1 cellular context compared by ENCODE assay signal in genomic region chr1:221718391-221719277, GRCh38.
TF ChIP-seq lines count a peak whose summit lies in the region.

No MANE protein-coding gene starts in this region.

TF ChIP-seq in HepG2, 621 proteins besides CTCF, POLR2A, EP300 and RAD21 (continued from another document and continues in another):
- TF ChIP-seq DMTF1 (CRISPR knock-in tag; IDR thresholded peaks at IDR 0.05) (no peak), CAMTA2 (CRISPR knock-in tag; IDR thresholded peaks at IDR 0.05; ENCODE audit: borderline replicate concordance) (no peak), TFDP1 (CRISPR knock-in tag; IDR thresholded peaks at IDR 0.05; ENCODE audit: borderline replicate concordance) (no peak), ZNF275 (CRISPR knock-in tag; IDR thresholded peaks at IDR 0.05; ENCODE audit: borderline replicate concordance) (no peak), ZFP36 (IDR thresholded peaks at IDR 0.05; ENCODE audit: borderline replicate concordance, low read depth, low read length, partially characterized antibody) (no peak), HOXA3 (CRISPR knock-in tag; IDR thresholded peaks at IDR 0.05) (no peak), ATF7 (IDR thresholded peaks at IDR 0.05) (no peak), ATF7 (CRISPR knock-in tag; IDR thresholded peaks at IDR 0.05) (no peak), SAP130 (CRISPR knock-in tag; IDR thresholded peaks at IDR 0.05; ENCODE audit: low read depth) (peak; percentile 63), POGK (CRISPR knock-in tag; conservative IDR thresholded peaks at IDR 0.05) (no peak), ZNF691 (CRISPR knock-in tag; IDR thresholded peaks at IDR 0.05; ENCODE audit: borderline replicate concordance, low read depth) (no peak), RFX1 (IDR thresholded peaks at IDR 0.05) (no peak), ZNF530 (CRISPR knock-in tag; IDR thresholded peaks at IDR 0.05; ENCODE audit: low read depth) (no peak), GABPA (IDR thresholded peaks at IDR 0.05; ENCODE audit: low read depth, low read length) (no peak), GABPA (CRISPR knock-in tag; IDR thresholded peaks at IDR 0.05; ENCODE audit: low read depth) (0 out of 2 replicates have a peak, but pooled peaks have one; percentile 32), TEAD2 (CRISPR knock-in tag; IDR thresholded peaks at IDR 0.05) (no peak), TP53 (CRISPR knock-in tag; conservative IDR thresholded peaks at IDR 0.05) (no peak), ZSCAN31 (CRISPR knock-in tag; IDR thresholded peaks at IDR 0.05; ENCODE audit: low read depth) (no peak), THAP9 (CRISPR knock-in tag; IDR thresholded peaks at IDR 0.05; ENCODE audit: borderline replicate concordance) (no peak), KLF9 (CRISPR knock-in tag; IDR thresholded peaks at IDR 0.05; ENCODE audit: low read depth) (no peak), HNRNPK (IDR thresholded peaks at IDR 0.05; ENCODE audit: low read depth, low read length, poor library complexity, severe bottlenecking) (no peak), ZBTB42 (CRISPR knock-in tag; IDR thresholded peaks at IDR 0.05) (no peak), ZNF788 (CRISPR knock-in tag; IDR thresholded peaks at IDR 0.05; ENCODE audit: borderline replicate concordance) (no peak), PREB (CRISPR knock-in tag; IDR thresholded peaks at IDR 0.05) (no peak), LBX2 (CRISPR knock-in tag; IDR thresholded peaks at IDR 0.05; ENCODE audit: borderline replicate concordance) (no peak), MBNL3 (CRISPR knock-in tag; conservative IDR thresholded peaks at IDR 0.05) (no peak), KLF13 (CRISPR knock-in tag; IDR thresholded peaks at IDR 0.05) (no peak), BORCS8-MEF2B (CRISPR knock-in tag; IDR thresholded peaks at IDR 0.05) (no peak), ZMAT5 (CRISPR knock-in tag; IDR thresholded peaks at IDR 0.05; ENCODE audit: borderline replicate concordance, low read depth) (no peak), ZNF136 (CRISPR knock-in tag; IDR thresholded peaks at IDR 0.05; ENCODE audit: low read depth) (no peak), ZNF780A (CRISPR knock-in tag; IDR thresholded peaks at IDR 0.05) (no peak), HOXA9 (CRISPR knock-in tag; IDR thresholded peaks at IDR 0.05; ENCODE audit: borderline replicate concordance) (no peak), MED8 (CRISPR knock-in tag; IDR thresholded peaks at IDR 0.05; ENCODE audit: insufficient replicate concordance) (no peak), ATRX (CRISPR knock-in tag; IDR thresholded peaks at IDR 0.05; ENCODE audit: borderline replicate concordance) (no peak), LCORL (IDR thresholded peaks at IDR 0.05) (0 out of 2 replicates have a peak, but pooled peaks have one; percentile 16), LCORL (CRISPR knock-in tag; IDR thresholded peaks at IDR 0.05) (peak; percentile 71; the same call in 1 of the 2 replicates), FLYWCH1 (CRISPR knock-in tag; IDR thresholded peaks at IDR 0.05) (no peak), ZNF574 (CRISPR knock-in tag; IDR thresholded peaks at IDR 0.05) (no peak), KLF16 (CRISPR knock-in tag; IDR thresholded peaks at IDR 0.05) (peak in 1 of 2 experiments; percentile 67; a peak in 1 of 4 replicates), SRSF9 (IDR thresholded peaks at IDR 0.05; ENCODE audit: borderline replicate concordance, insufficient read depth, low read depth, low read length, poor library complexity, severe bottlenecking) (no peak), RBM39 (IDR thresholded peaks at IDR 0.05; ENCODE audit: low read depth, low read length, poor library complexity, severe bottlenecking) (no peak), GLI4 (CRISPR knock-in tag; IDR thresholded peaks at IDR 0.05; ENCODE audit: borderline replicate concordance) (0 out of 2 replicates have a peak, but pooled peaks have one; percentile 30), ISL2 (CRISPR knock-in tag; IDR thresholded peaks at IDR 0.05) (peak; percentile 87), MATR3 (CRISPR knock-in tag; IDR thresholded peaks at IDR 0.05) (no peak), DNMT3B (CRISPR knock-in tag; conservative IDR thresholded peaks at IDR 0.05) (0 out of 2 replicates have a peak, but pooled peaks have one; percentile 40), FOXA3 (CRISPR knock-in tag; IDR thresholded peaks at IDR 0.05) (peak; percentile 89), ZNF543 (CRISPR knock-in tag; IDR thresholded peaks at IDR 0.05) (no peak), KLF15 (CRISPR knock-in tag; IDR thresholded peaks at IDR 0.05; ENCODE audit: borderline replicate concordance) (no peak), ZNF614 (CRISPR knock-in tag; IDR thresholded peaks at IDR 0.05; ENCODE audit: borderline replicate concordance) (peak; percentile 74), ZFX (CRISPR knock-in tag; IDR thresholded peaks at IDR 0.05; ENCODE audit: low read depth) (no peak), ZNF383 (CRISPR knock-in tag; IDR thresholded peaks at IDR 0.05; ENCODE audit: borderline replicate concordance) (no peak), SRF (IDR thresholded peaks at IDR 0.05; ENCODE audit: low read depth, low read length) (no peak), TBX3 (IDR thresholded peaks at IDR 0.05; ENCODE audit: borderline replicate concordance) (no peak), ZBTB37 (CRISPR knock-in tag; IDR thresholded peaks at IDR 0.05) (no peak), MTF1 (CRISPR knock-in tag; IDR thresholded peaks at IDR 0.05) (no peak), MIXL1 (CRISPR knock-in tag; IDR thresholded peaks at IDR 0.05) (peak; percentile 55; the same call in 1 of the 2 replicates), HDAC2 (CRISPR knock-in tag; IDR thresholded peaks at IDR 0.05) (peak; percentile 75)
